In genomic region chr1:95406279-95406678, GRCh38 we compare ENCODE assay signal across 18 cellular contexts.
DNase-seq lines count a peak whose midpoint lies in the region; ATAC-seq and TF ChIP-seq lines count a peak whose summit lies in the region.
"Had no signal": no experiment of that assay in that cellular context is flagged by ENCODE, and none has a peak within 500 bp of the region (broad histone marks: within the 10 kb centered on the region; RNA-seq: fewer than 3 reads in every experiment).

No MANE protein-coding gene starts in this region.

- peaks cover 47% of the 10 kb centered on the region for H3K4me1 Mint-ChIP-seq in glutamatergic neuron (ENCODE audit: low read depth, unreplicated experiment)
- H3K4me1 Mint-ChIP-seq in natural killer cell treated with Interleukin-12 subunit alpha and Interleukin-12 subunit beta and Interleukin-15 and Interleukin-18, amount 100 ng/mL, for 72 hours (ENCODE audit: low read depth in 2 of 2), result no peaks in the 10 kb centered on the region
- H3K4me1 Mint-ChIP-seq: CD4-positive, alpha-beta memory T cell had no signal

- no peak overlapping the region for H3K14ac ChIP-seq in mesenchymal stem cell (ENCODE audit: low read length in 2 of 2)

- H3K79me1 ChIP-seq in mesenchymal stem cell (replicated peaks; ENCODE audit: low read length, poor library complexity, severe bottlenecking), result no peaks in the 10 kb centered on the region

- H2BK120ac ChIP-seq in mesenchymal stem cell (ENCODE audit: low read depth, low read length), result no peak overlapping the region

- H3K9me3 ChIP-seq in mesenchymal stem cell (ENCODE audit: control insufficient read depth, low read length), result no peaks in the 10 kb centered on the region
- H3K9me3 ChIP-seq: HAP-1 had no signal

- H3K9me3 Mint-ChIP-seq in glutamatergic neuron (ENCODE audit: unreplicated experiment), result peaks cover 24% of the 10 kb centered on the region
- H3K9me3 Mint-ChIP-seq in natural killer cell treated with Interleukin-12 subunit alpha and Interleukin-12 subunit beta and Interleukin-15 and Interleukin-18, amount 100 ng/mL, for 72 hours, result peaks cover 20% of the 10 kb centered on the region

- no peak overlapping the region for H3K4me2 ChIP-seq in mesenchymal stem cell (ENCODE audit: low read length, poor library complexity, severe bottlenecking)

- H3K23ac ChIP-seq in mesenchymal stem cell (ENCODE audit: low read length in 2 of 2), result no peak overlapping the region

- no peak overlapping the region for H2BK12ac ChIP-seq in mesenchymal stem cell (ENCODE audit: low read length in 2 of 2)

- H3K4me3 ChIP-seq in mesenchymal stem cell (ENCODE audit: insufficient read depth in 1 of 2, low read depth in 1 of 2, low read length in 2 of 2), result no peak overlapping the region
- H3K4me3 ChIP-seq: GM12878, GM23248, HAP-1 had no signal

- no peak overlapping the region for H4K91ac ChIP-seq in mesenchymal stem cell (ENCODE audit: low read length)

- DNase-seq in SK-MEL-5 (ENCODE audit: low read depth, low spot score) (peak; percentile 59), glutamatergic neuron (no peak), islet precursor cell (peak; percentile 60), mesenchymal stem cell (no peak), NCI-H345 treated with DMSO at 0.1 percent for 48 hours (lab: John Stamatoyannopoulos, UW; ENCODE audit: unreplicated experiment) (no peak), NCI-H2107 treated with DMSO at 0.1 percent for 48 hours (lab: John Stamatoyannopoulos, UW; ENCODE audit: unreplicated experiment) (no peak)
- no peak for DNase-seq in natural killer cell treated with Interleukin-12 subunit alpha and Interleukin-12 subunit beta and Interleukin-15 and Interleukin-18, amount 100 ng/mL, for 72 hours (ENCODE audit: low spot score)
- DNase-seq: C1 segment of cervical spinal cord; Calu3; CD4-positive, alpha-beta memory T cell; COR-L47; DMS53; DND-41; GDM1; GM23248; HFFc6 had no signal

- no peak for TF ChIP-seq CTCF in glutamatergic neuron (IDR thresholded peaks at IDR 0.05; ENCODE audit: partially characterized antibody, unreplicated experiment)

- in situ Hi-C loops in SK-MEL-5 (cut with HindIII; ENCODE audit: low pct_unique_long_range_greater_than_20kb, low sequenced_read_pairs), result no loop called here

- no peak overlapping the region for H2AK5ac ChIP-seq in mesenchymal stem cell (ENCODE audit: low read length, severe bottlenecking)

- H3K27ac ChIP-seq in mesenchymal stem cell (ENCODE audit: low read length, poor library complexity, severe bottlenecking), result no peak overlapping the region
- H3K27ac ChIP-seq: GM23248 had no signal

- peak overlapping the region; percentile 100 for H3K27ac Mint-ChIP-seq in glutamatergic neuron (ENCODE audit: unreplicated experiment)
- H3K27ac Mint-ChIP-seq in natural killer cell treated with Interleukin-12 subunit alpha and Interleukin-12 subunit beta and Interleukin-15 and Interleukin-18, amount 100 ng/mL, for 72 hours, result no peak overlapping the region
- H3K27ac Mint-ChIP-seq: CD4-positive, alpha-beta memory T cell; HFFc6 had no signal

- H3K4me3 Mint-ChIP-seq in glutamatergic neuron (ENCODE audit: unreplicated experiment), result no peak overlapping the region
- H3K4me3 Mint-ChIP-seq in natural killer cell treated with Interleukin-12 subunit alpha and Interleukin-12 subunit beta and Interleukin-15 and Interleukin-18, amount 100 ng/mL, for 72 hours, result no peak overlapping the region
- H3K4me3 Mint-ChIP-seq: CD4-positive, alpha-beta memory T cell; HFFc6 had no signal

- no peak overlapping the region for H2BK5ac ChIP-seq in mesenchymal stem cell (ENCODE audit: low read depth, low read length, poor library complexity, severe bottlenecking)

- H3K27me3 ChIP-seq in mesenchymal stem cell (ENCODE audit: control insufficient read depth in 1 of 2, insufficient read depth in 1 of 2, low read length in 2 of 2), result peaks cover 0 to 12% of the 10 kb centered on the region in 2 experiments

- no peak overlapping the region for H4K8ac ChIP-seq in mesenchymal stem cell (ENCODE audit: low read length)

- H3K9ac ChIP-seq in mesenchymal stem cell (ENCODE audit: low read length), result no peak overlapping the region
- H3K9ac ChIP-seq: GM23248 had no signal

- no peak overlapping the region for H2AFZ ChIP-seq in mesenchymal stem cell (ENCODE audit: low read depth, low read length)
- H2AFZ ChIP-seq: GM23248 had no signal

- H3K4me1 ChIP-seq in mesenchymal stem cell (ENCODE audit: control insufficient read depth, insufficient read depth, low read depth, low read length), result no peaks in the 10 kb centered on the region

- H2BK15ac ChIP-seq in mesenchymal stem cell (ENCODE audit: low read depth, poor library complexity, severe bottlenecking), result no peak overlapping the region

- 50% methylated on average over 1 of the region's 1 CpG for WGBS in mesenchymal stem cell

- H3K36me3 ChIP-seq in mesenchymal stem cell (ENCODE audit: control insufficient read depth in 1 of 2, insufficient read depth in 2 of 2, low read depth in 1 of 2, low read length in 2 of 2), result no peaks in the 10 kb centered on the region
- H3K36me3 ChIP-seq: HAP-1 had no signal

- no peak overlapping the region for H3K4ac ChIP-seq in mesenchymal stem cell (ENCODE audit: low read depth in 1 of 2, low read length in 2 of 2)

- H3K18ac ChIP-seq in mesenchymal stem cell (ENCODE audit: low read depth in 1 of 2, low read length in 2 of 2), result no peak overlapping the region

- peaks cover 24% of the 10 kb centered on the region for H3K27me3 Mint-ChIP-seq in glutamatergic neuron (ENCODE audit: unreplicated experiment)
- H3K27me3 Mint-ChIP-seq in natural killer cell treated with Interleukin-12 subunit alpha and Interleukin-12 subunit beta and Interleukin-15 and Interleukin-18, amount 100 ng/mL, for 72 hours, result no peaks in the 10 kb centered on the region

- peaks cover 15% of the 10 kb centered on the region for H3K36me3 Mint-ChIP-seq in glutamatergic neuron (ENCODE audit: unreplicated experiment)
- no peaks in the 10 kb centered on the region for H3K36me3 Mint-ChIP-seq in natural killer cell treated with Interleukin-12 subunit alpha and Interleukin-12 subunit beta and Interleukin-15 and Interleukin-18, amount 100 ng/mL, for 72 hours
- H3K36me3 Mint-ChIP-seq: CD4-positive, alpha-beta memory T cell had no signal

- ATAC-seq in natural killer cell treated with Interleukin-12 subunit alpha and Interleukin-12 subunit beta and Interleukin-15 and Interleukin-18, amount 100 ng/mL, for 72 hours, result no peak
- ATAC-seq: GM12878 had no signal

Comparison
In these comparisons a context has a peak if more than half of its experiments do, and no peak if none do; other contexts are left out.
1. DNase-seq: peak in SK-MEL-5 (single experiment) and islet precursor cell (single experiment); none in glutamatergic neuron (single experiment), mesenchymal stem cell (single experiment), NCI-H345 treated with DMSO at 0.1 percent for 48 hours (single experiment), natural killer cell treated with Interleukin-12 subunit alpha and Interleukin-12 subunit beta and Interleukin-15 and Interleukin-18, amount 100 ng/mL, for 72 hours (single experiment) and NCI-H2107 treated with DMSO at 0.1 percent for 48 hours (single experiment).